In the genomic region with DNA sequence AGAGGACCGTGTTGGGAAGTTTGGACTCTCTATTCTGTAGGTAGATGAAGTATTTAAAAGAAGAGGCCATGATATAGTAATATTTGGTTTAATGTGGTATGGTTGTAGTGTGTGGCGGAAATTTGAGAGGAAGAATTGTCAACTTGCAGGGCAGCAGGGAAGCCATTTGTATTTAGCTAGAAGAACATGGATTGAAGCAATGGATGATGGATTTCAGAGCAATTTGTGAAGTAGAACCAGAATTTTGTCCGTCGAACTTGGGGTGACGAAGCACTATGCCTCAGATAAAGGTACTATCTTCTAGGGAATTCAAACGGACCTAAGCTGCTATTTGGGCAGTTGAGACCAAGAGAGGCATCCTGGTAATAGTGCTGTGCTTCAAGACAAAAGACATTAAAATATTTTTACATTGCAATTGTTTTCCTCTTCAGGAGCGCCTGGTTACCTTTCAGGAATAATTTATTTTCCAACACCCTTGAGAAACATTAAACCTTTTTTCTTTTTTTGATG, we compare ENCODE assay signal across 1 cellular context.
TF ChIP-seq lines count a peak whose summit lies in the region.

No MANE protein-coding gene starts in this region.

TF ChIP-seq in HEK293, 187 proteins besides CTCF, POLR2A, EP300 and RAD21 (continued from another document and continues in another):
- no peak for TF ChIP-seq ZNF843 (tag by site-specific recombination; IDR thresholded peaks at IDR 0.05)
- no peak for TF ChIP-seq ZEB2 (tag by site-specific recombination; IDR thresholded peaks at IDR 0.05)
- no peak for TF ChIP-seq ZNF677 (tag by site-specific recombination; IDR thresholded peaks at IDR 0.05)
- no peak for TF ChIP-seq ZNF223 (tag by site-specific recombination; IDR thresholded peaks at IDR 0.05)
- TF ChIP-seq TRIM28 (IDR thresholded peaks at IDR 0.05; ENCODE audit: borderline replicate concordance, low read length): no peak
- TF ChIP-seq ZNF121 (tag by site-specific recombination; IDR thresholded peaks at IDR 0.05): no peak
- 0 out of 2 replicates have a peak, but pooled peaks have one; percentile 51 for TF ChIP-seq ZSCAN30 (tag by site-specific recombination; IDR thresholded peaks at IDR 0.05)
- TF ChIP-seq SP7 (tag by site-specific recombination; IDR thresholded peaks at IDR 0.05): no peak
- no peak for TF ChIP-seq ZFP3 (tag by site-specific recombination; IDR thresholded peaks at IDR 0.05; ENCODE audit: low read depth)
- TF ChIP-seq ZXDB (tag by site-specific recombination; IDR thresholded peaks at IDR 0.05): no peak
- TF ChIP-seq ZBTB44 (tag by site-specific recombination; IDR thresholded peaks at IDR 0.05): 0 out of 2 replicates have a peak, but pooled peaks have one; percentile 40
- TF ChIP-seq BCL11B (tag by site-specific recombination; IDR thresholded peaks at IDR 0.05; ENCODE audit: low read depth): no peak
- no peak for TF ChIP-seq ZNF394 (tag by site-specific recombination; IDR thresholded peaks at IDR 0.05; ENCODE audit: borderline replicate concordance)
- no peak for TF ChIP-seq ZNF521 (tag by site-specific recombination; IDR thresholded peaks at IDR 0.05)
- TF ChIP-seq KLF16 (tag by site-specific recombination; IDR thresholded peaks at IDR 0.05): no peak
- TF ChIP-seq, protein P1, sequence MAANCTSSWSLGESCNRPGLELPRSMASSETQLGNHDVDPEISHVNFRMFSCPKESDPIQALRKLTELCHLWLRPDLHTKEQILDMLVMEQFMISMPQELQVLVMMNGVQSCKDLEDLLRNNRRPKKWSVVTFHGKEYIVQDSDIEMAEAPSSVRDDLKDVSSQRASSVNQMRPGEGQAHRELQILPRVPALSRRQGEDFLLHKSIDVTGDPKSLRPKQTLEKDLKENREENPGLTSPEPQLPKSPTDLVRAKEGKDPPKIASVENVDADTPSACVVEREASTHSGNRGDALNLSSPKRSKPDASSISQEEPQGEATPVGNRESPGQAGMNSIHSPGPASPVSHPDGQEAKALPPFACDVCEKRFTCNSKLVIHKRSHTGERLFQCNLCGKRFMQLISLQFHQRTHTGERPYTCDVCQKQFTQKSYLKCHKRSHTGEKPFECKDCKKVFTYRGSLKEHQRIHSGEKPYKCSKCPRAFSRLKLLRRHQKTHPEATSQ (tag by site-specific recombination; IDR thresholded peaks at IDR 0.05): no peak
- 0 out of 2 replicates have a peak, but pooled peaks have one; percentile 48 for TF ChIP-seq ZNF184 (tag by site-specific recombination; IDR thresholded peaks at IDR 0.05)
- TF ChIP-seq ZNF175 (tag by site-specific recombination; IDR thresholded peaks at IDR 0.05): no peak
- TF ChIP-seq, protein P2, sequence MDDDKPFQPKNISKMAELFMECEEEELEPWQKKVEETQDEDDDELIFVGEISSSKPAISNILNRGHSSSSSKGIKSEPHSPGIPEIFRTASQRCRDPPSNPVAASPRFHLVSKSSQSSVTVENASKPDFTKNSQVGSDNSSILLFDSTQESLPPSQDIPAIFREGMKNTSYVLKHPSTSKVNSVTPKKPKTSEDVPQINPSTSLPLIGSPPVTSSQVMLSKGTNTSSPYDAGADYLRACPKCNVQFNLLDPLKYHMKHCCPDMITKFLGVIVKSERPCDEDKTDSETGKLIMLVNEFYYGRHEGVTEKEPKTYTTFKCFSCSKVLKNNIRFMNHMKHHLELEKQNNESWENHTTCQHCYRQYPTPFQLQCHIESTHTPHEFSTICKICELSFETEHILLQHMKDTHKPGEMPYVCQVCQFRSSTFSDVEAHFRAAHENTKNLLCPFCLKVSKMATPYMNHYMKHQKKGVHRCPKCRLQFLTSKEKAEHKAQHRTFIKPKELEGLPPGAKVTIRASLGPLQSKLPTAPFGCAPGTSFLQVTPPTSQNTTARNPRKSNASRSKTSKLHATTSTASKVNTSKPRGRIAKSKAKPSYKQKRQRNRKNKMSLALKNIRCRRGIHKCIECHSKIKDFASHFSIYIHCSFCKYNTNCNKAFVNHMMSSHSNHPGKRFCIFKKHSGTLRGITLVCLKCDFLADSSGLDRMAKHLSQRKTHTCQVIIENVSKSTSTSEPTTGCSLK (tag by site-specific recombination; IDR thresholded peaks at IDR 0.05): no peak
- TF ChIP-seq, protein P3, sequence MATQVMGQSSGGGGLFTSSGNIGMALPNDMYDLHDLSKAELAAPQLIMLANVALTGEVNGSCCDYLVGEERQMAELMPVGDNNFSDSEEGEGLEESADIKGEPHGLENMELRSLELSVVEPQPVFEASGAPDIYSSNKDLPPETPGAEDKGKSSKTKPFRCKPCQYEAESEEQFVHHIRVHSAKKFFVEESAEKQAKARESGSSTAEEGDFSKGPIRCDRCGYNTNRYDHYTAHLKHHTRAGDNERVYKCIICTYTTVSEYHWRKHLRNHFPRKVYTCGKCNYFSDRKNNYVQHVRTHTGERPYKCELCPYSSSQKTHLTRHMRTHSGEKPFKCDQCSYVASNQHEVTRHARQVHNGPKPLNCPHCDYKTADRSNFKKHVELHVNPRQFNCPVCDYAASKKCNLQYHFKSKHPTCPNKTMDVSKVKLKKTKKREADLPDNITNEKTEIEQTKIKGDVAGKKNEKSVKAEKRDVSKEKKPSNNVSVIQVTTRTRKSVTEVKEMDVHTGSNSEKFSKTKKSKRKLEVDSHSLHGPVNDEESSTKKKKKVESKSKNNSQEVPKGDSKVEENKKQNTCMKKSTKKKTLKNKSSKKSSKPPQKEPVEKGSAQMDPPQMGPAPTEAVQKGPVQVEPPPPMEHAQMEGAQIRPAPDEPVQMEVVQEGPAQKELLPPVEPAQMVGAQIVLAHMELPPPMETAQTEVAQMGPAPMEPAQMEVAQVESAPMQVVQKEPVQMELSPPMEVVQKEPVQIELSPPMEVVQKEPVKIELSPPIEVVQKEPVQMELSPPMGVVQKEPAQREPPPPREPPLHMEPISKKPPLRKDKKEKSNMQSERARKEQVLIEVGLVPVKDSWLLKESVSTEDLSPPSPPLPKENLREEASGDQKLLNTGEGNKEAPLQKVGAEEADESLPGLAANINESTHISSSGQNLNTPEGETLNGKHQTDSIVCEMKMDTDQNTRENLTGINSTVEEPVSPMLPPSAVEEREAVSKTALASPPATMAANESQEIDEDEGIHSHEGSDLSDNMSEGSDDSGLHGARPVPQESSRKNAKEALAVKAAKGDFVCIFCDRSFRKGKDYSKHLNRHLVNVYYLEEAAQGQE (tag by site-specific recombination; IDR thresholded peaks at IDR 0.05): no peak
- no peak for TF ChIP-seq ZNF138 (tag by site-specific recombination; IDR thresholded peaks at IDR 0.05; ENCODE audit: borderline replicate concordance)
- no peak for TF ChIP-seq ZSCAN16 (tag by site-specific recombination; IDR thresholded peaks at IDR 0.05)
- no peak for TF ChIP-seq ZNF544 (tag by site-specific recombination; IDR thresholded peaks at IDR 0.05)
- no peak; the same call in 1 of the 2 replicates for TF ChIP-seq ZBTB17 (tag by site-specific recombination; IDR thresholded peaks at IDR 0.05)
- no peak for TF ChIP-seq ZNF624 (tag by site-specific recombination; IDR thresholded peaks at IDR 0.05)
- no peak for TF ChIP-seq ZNF664 (tag by site-specific recombination; IDR thresholded peaks at IDR 0.05)
- no peak for TF ChIP-seq SP3 (tag by site-specific recombination; IDR thresholded peaks at IDR 0.05)
- no peak for TF ChIP-seq GFI1B (tag by site-specific recombination; IDR thresholded peaks at IDR 0.05)
- TF ChIP-seq ZNF530 (tag by site-specific recombination; IDR thresholded peaks at IDR 0.05; ENCODE audit: low read depth): no peak
- TF ChIP-seq ZNF16 (tag by site-specific recombination; IDR thresholded peaks at IDR 0.05; ENCODE audit: low read depth): no peak
- TF ChIP-seq PRDM1 (tag by site-specific recombination; IDR thresholded peaks at IDR 0.05): no peak
- TF ChIP-seq ZBTB20 (tag by site-specific recombination; IDR thresholded peaks at IDR 0.05): no peak
- no peak for TF ChIP-seq ZNF274 (IDR thresholded peaks at IDR 0.05; ENCODE audit: low read length)
- no peak for TF ChIP-seq ZNF274 (tag by site-specific recombination; IDR thresholded peaks at IDR 0.05; ENCODE audit: borderline replicate concordance)
- no peak for TF ChIP-seq HOXC10 (CRISPR knock-in tag; IDR thresholded peaks at IDR 0.05)
- no peak for TF ChIP-seq ZNF391 (tag by site-specific recombination; IDR thresholded peaks at IDR 0.05; ENCODE audit: borderline replicate concordance, low read depth)
- TF ChIP-seq PBX3 (CRISPR knock-in tag; IDR thresholded peaks at IDR 0.05): no peak
- no peak for TF ChIP-seq ZNF621 (tag by site-specific recombination; IDR thresholded peaks at IDR 0.05)
- TF ChIP-seq ZNF266 (tag by site-specific recombination; IDR thresholded peaks at IDR 0.05; ENCODE audit: low read depth): no peak
- no peak for TF ChIP-seq ZNF404 (tag by site-specific recombination; IDR thresholded peaks at IDR 0.05)
- TF ChIP-seq ZNF558 (tag by site-specific recombination; IDR thresholded peaks at IDR 0.05): no peak
- TF ChIP-seq ZNF433 (tag by site-specific recombination; IDR thresholded peaks at IDR 0.05; ENCODE audit: low read depth): no peak
- no peak for TF ChIP-seq GLIS2 (tag by site-specific recombination; IDR thresholded peaks at IDR 0.05)
- no peak for TF ChIP-seq SALL2 (tag by site-specific recombination; IDR thresholded peaks at IDR 0.05; ENCODE audit: borderline replicate concordance)
- TF ChIP-seq, protein P4, sequence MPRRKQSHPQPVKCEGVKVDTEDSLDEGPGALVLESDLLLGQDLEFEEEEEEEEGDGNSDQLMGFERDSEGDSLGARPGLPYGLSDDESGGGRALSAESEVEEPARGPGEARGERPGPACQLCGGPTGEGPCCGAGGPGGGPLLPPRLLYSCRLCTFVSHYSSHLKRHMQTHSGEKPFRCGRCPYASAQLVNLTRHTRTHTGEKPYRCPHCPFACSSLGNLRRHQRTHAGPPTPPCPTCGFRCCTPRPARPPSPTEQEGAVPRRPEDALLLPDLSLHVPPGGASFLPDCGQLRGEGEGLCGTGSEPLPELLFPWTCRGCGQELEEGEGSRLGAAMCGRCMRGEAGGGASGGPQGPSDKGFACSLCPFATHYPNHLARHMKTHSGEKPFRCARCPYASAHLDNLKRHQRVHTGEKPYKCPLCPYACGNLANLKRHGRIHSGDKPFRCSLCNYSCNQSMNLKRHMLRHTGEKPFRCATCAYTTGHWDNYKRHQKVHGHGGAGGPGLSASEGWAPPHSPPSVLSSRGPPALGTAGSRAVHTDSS (tag by site-specific recombination; IDR thresholded peaks at IDR 0.05): no peak
- TF ChIP-seq KLF9 (tag by site-specific recombination; IDR thresholded peaks at IDR 0.05; ENCODE audit: low read depth): no peak
- TF ChIP-seq ZNF529 (tag by site-specific recombination; IDR thresholded peaks at IDR 0.05; ENCODE audit: insufficient replicate concordance): no peak
- TF ChIP-seq ZNF692 (tag by site-specific recombination; IDR thresholded peaks at IDR 0.05): no peak
- no peak for TF ChIP-seq ZNF626 (tag by site-specific recombination; IDR thresholded peaks at IDR 0.05)
- TF ChIP-seq ZNF280D (tag by site-specific recombination; IDR thresholded peaks at IDR 0.05): 0 out of 2 replicates have a peak, but pooled peaks have one; percentile 14
- no peak for TF ChIP-seq ZNF366 (tag by site-specific recombination; conservative IDR thresholded peaks at IDR 0.05)
- TF ChIP-seq ZNF629 (tag by site-specific recombination; IDR thresholded peaks at IDR 0.05): 0 out of 2 replicates have a peak, but pooled peaks have one; percentile 4
- TF ChIP-seq ZNF623 (tag by site-specific recombination; IDR thresholded peaks at IDR 0.05): no peak
- no peak for TF ChIP-seq ZNF155 (tag by site-specific recombination; IDR thresholded peaks at IDR 0.05)
